Comparison of ENCODE assay signal across 8 cellular contexts in the genomic region with DNA sequence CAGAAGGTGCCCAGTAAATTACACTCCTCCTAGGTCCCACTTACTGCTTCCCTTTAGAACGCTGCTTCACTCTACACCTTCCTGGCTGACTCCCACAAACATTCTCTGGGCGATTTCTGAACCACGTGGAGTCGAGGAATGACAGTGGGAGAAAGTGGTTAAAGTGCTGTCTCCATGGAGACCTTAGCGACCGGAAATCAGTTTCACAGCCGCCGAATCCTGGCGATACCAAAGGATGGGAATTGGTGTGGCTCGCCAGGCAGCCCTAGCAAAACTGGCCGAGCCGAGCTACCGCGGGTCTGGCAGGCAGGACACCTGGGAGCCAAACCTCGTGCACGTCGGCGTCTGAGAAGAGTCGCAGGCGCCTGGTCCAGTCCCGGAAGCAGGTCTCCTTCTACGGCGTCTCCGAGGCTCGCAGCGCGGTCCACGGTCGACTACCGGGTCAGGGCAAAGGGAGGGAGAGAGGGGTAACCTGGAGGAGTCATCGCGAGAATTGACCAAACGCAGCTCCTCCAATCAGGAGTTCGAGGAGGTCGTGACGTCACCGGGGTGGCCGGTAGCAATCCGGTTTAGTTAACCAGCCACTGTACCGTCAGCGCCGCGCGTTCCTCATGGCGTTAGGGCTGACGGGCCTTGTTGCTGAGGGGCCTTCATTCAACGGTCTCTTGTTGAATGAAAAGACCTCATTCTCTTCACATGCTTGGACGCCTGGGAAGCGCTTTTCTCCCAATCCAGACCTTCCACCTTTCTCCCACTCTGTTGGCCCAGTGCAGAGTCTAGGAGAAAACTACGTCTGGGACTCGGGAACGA. TPM values are rescaled to one million over a fixed set of nuclear protein-coding genes. Genes with fewer than 3 reads are reported as not detected.
DNase-seq lines count a peak whose midpoint lies in the region; ATAC-seq and TF ChIP-seq lines count a peak whose summit lies in the region.

THADA (minus strand) TSS at position 436 of the 810 bp plus-strand sequence. CDS start 3,646 bp downstream, outside the sequence.

- H3K4me2 ChIP-seq in DOHH2 (ENCODE audit: low read length) (peak within 1 kb of the TSS; percentile 69), GM23338 (peak within 1 kb of the TSS; percentile 93), fibroblast of lung (ENCODE audit: extremely low read depth, insufficient read depth, low read length) (peak within 1 kb of the TSS; percentile 94)

- H3K27ac ChIP-seq in DOHH2 (ENCODE audit: low read depth, low read length) = peak within 1 kb of the TSS; percentile 46
- peak within 1 kb of the TSS; percentile 97 for H3K27ac ChIP-seq in GM23338 (ENCODE audit: low read depth)
- H3K27ac ChIP-seq in fibroblast of lung (ENCODE audit: insufficient read depth, low read length) = peak within 1 kb of the TSS; percentile 94

- H3K27me3 Mint-ChIP-seq in GM23338 (ENCODE audit: insufficient read depth, low read depth, poor library complexity) = peaks cover 9% of the 10 kb centered on the region
- H3K27me3 Mint-ChIP-seq in activated T-helper 17 cell treated with anti-CD3 and anti-CD28 coated beads, Interleukin-2, amount 50 U/mL, for 72 hours = peaks cover 3% of the 10 kb centered on the region
- H3K27me3 Mint-ChIP-seq in naive thymus-derived CD8-positive, alpha-beta T cell = peaks cover 0 to 6% (median 3%) of the 10 kb centered on the region in 5 donors

- H4K20me1 ChIP-seq in DOHH2 (ENCODE audit: control insufficient read depth, insufficient read depth, low read depth, low read length) (no peaks in the 10 kb centered on the region), GM23338 (replicated peaks; ENCODE audit: insufficient read depth) (no peaks in the 10 kb centered on the region), fibroblast of lung (ENCODE audit: control insufficient read depth, extremely low read depth, insufficient read depth, low read length) (no peaks in the 10 kb centered on the region)

- peaks cover 4% of the 10 kb centered on the region; the same call in 1 of the 2 replicates for H3F3A ChIP-seq in DOHH2 (ENCODE audit: control insufficient read depth, insufficient read depth)
- no peaks in the 10 kb centered on the region for H3F3A ChIP-seq in GM23338 (replicated peaks; ENCODE audit: low read depth)

- H3K36me3 Mint-ChIP-seq in GM23338 (ENCODE audit: low read depth) = peaks cover 3% of the 10 kb centered on the region; the same call in 1 of the 3 replicates
- H3K36me3 Mint-ChIP-seq in activated T-helper 17 cell treated with anti-CD3 and anti-CD28 coated beads, Interleukin-2, amount 50 U/mL, for 72 hours (ENCODE audit: low read depth) = peaks cover 32% of the 10 kb centered on the region
- H3K36me3 Mint-ChIP-seq in naive thymus-derived CD8-positive, alpha-beta T cell = peaks cover 0 to 14% (median 0%) of the 10 kb centered on the region in 3 donors

- H3K4me1 Mint-ChIP-seq in GM23338 = peaks cover 10% of the 10 kb centered on the region; the same call in 2 of the 3 replicates
- H3K4me1 Mint-ChIP-seq in activated T-helper 17 cell treated with anti-CD3 and anti-CD28 coated beads, Interleukin-2, amount 50 U/mL, for 72 hours = peaks cover 21% of the 10 kb centered on the region
- peaks cover 17 to 41% (median 32%) of the 10 kb centered on the region in 4 donors for H3K4me1 Mint-ChIP-seq in naive thymus-derived CD8-positive, alpha-beta T cell

- no peaks in the 10 kb centered on the region for H3K9me2 ChIP-seq in DOHH2 (replicated peaks; ENCODE audit: control insufficient read depth, low read length)
- no peaks in the 10 kb centered on the region for H3K9me2 ChIP-seq in GM23338 (ENCODE audit: insufficient read depth)

- TF ChIP-seq CTCF in DOHH2 (IDR thresholded peaks at IDR 0.05; ENCODE audit: low read depth, low read length, poor library complexity, severe bottlenecking) (no peak), GM23338 (conservative IDR thresholded peaks at IDR 0.05; ENCODE audit: low read depth in 2 of 2) (no peak), fibroblast of lung (conservative IDR thresholded peaks at IDR 0.05 in 1 of 2, IDR thresholded peaks at IDR 0.05 in 1 of 2; ENCODE audit: low read depth in 1 of 2, low read length in 2 of 2) (no peak)

- peaks cover 18% of the 10 kb centered on the region for H3K4me1 ChIP-seq in DOHH2 (ENCODE audit: control insufficient read depth, low read length)
- H3K4me1 ChIP-seq in GM23338 (ENCODE audit: insufficient read depth) = peaks cover 7% of the 10 kb centered on the region
- H3K4me1 ChIP-seq in fibroblast of lung (ENCODE audit: control insufficient read depth, extremely low read depth, insufficient read depth, low read length) = peaks cover 2% of the 10 kb centered on the region

- H2AFZ ChIP-seq in GM23338 = peak within 1 kb of the TSS; percentile 99
- peak within 1 kb of the TSS; percentile 95 for H2AFZ ChIP-seq in fibroblast of lung (ENCODE audit: low read length)

- H3K27ac Mint-ChIP-seq in GM23338 = peak within 1 kb of the TSS; percentile 98
- peak within 1 kb of the TSS; percentile 99 for H3K27ac Mint-ChIP-seq in activated T-helper 17 cell treated with anti-CD3 and anti-CD28 coated beads, Interleukin-2, amount 50 U/mL, for 72 hours
- H3K27ac Mint-ChIP-seq in naive thymus-derived CD8-positive, alpha-beta T cell = peak within 1 kb of the TSS; percentile 96 to 99 (median 98)

- H3K27me3 ChIP-seq in DOHH2 (ENCODE audit: control insufficient read depth, low read length) (no peaks in the 10 kb centered on the region), GM23338 (ENCODE audit: insufficient read depth) (no peaks in the 10 kb centered on the region), fibroblast of lung (ENCODE audit: control insufficient read depth, insufficient read depth, low read length) (no peaks in the 10 kb centered on the region)

- POLR2A ChIA-PET in naive thymus-derived CD8-positive, alpha-beta T cell (lab: Charles Lee) = interaction anchor here (0.7 to 2.3 kb wide), 12 partner anchors 9 to 785 kb away, joined by 3 to 20 read pairs (median 5); partner anchors contain the start of genes CAMKMT, DYNC2LI1, PLEKHH2 and PPM1B

- H3K79me2 ChIP-seq in DOHH2 (ENCODE audit: control insufficient read depth, low read length) (peaks cover 30% of the 10 kb centered on the region), GM23338 (replicated peaks; ENCODE audit: insufficient read depth) (peaks cover 19% of the 10 kb centered on the region), fibroblast of lung (ENCODE audit: control insufficient read depth, insufficient read depth, low read length) (peaks cover 11% of the 10 kb centered on the region)

- peak within 1 kb of the TSS; percentile 98 for H3K4me3 Mint-ChIP-seq in GM23338
- peak within 1 kb of the TSS; percentile 97 for H3K4me3 Mint-ChIP-seq in activated T-helper 17 cell treated with anti-CD3 and anti-CD28 coated beads, Interleukin-2, amount 50 U/mL, for 72 hours
- peak within 1 kb of the TSS; percentile 89 to 97 (median 96) for H3K4me3 Mint-ChIP-seq in naive thymus-derived CD8-positive, alpha-beta T cell

- DNase-seq in GM23338 (ENCODE audit: low spot score) = peak; percentile 100
- DNase-seq in LHCN-M2 (ENCODE audit: low read depth) = peak; percentile 99
- DNase-seq in RPMI8226 = peak; percentile 98
- peak; percentile 99 to 100 for DNase-seq in fibroblast of lung (ENCODE audit: low read depth in 2 of 2)
- peak; percentile 82 to 98 (median 95) for DNase-seq in naive thymus-derived CD8-positive, alpha-beta T cell
- peak; percentile 79 to 94 (median 90) for DNase-seq in stimulated activated naive CD4-positive, alpha-beta T cell (lab: John Stamatoyannopoulos, UW)

- H3K36me3 ChIP-seq in DOHH2 (ENCODE audit: control insufficient read depth, low read length) (peaks cover 27% of the 10 kb centered on the region), GM23338 (ENCODE audit: insufficient read depth) (no peaks in the 10 kb centered on the region), fibroblast of lung (ENCODE audit: control insufficient read depth, insufficient read depth, low read length) (no peaks in the 10 kb centered on the region)

- peak; percentile 98 for ATAC-seq in GM23338
- ATAC-seq in activated T-helper 17 cell treated with anti-CD3 and anti-CD28 coated beads, Interleukin-2, amount 50 U/mL, for 72 hours (replicated peaks) = peak; percentile 98
- ATAC-seq in naive thymus-derived CD8-positive, alpha-beta T cell = peak; percentile 92 to 95

- peak within 1 kb of the TSS; percentile 88 for H3K9ac ChIP-seq in fibroblast of lung (ENCODE audit: insufficient read depth, low read length)

- no peaks in the 10 kb centered on the region for H3K9me3 Mint-ChIP-seq in GM23338
- no peaks in the 10 kb centered on the region for H3K9me3 Mint-ChIP-seq in activated T-helper 17 cell treated with anti-CD3 and anti-CD28 coated beads, Interleukin-2, amount 50 U/mL, for 72 hours
- no peaks in the 10 kb centered on the region for H3K9me3 Mint-ChIP-seq in naive thymus-derived CD8-positive, alpha-beta T cell

- peak within 1 kb of the TSS; percentile 97 for H3K4me3 ChIP-seq in DOHH2 (ENCODE audit: low read length)
- peak within 1 kb of the TSS; percentile 85 for H3K4me3 ChIP-seq in GM23338
- peak within 1 kb of the TSS; percentile 54 to 98 (median 87) for H3K4me3 ChIP-seq in fibroblast of lung (replicated peaks in 1 of 4; ENCODE audit: control extremely low read depth in 1 of 4, insufficient read depth in 1 of 4, low read depth in 3 of 4, low read length in 4 of 4)

- H3K9me3 ChIP-seq in DOHH2 (ENCODE audit: control insufficient read depth, insufficient read depth, low read length) (no peaks in the 10 kb centered on the region), fibroblast of lung (ENCODE audit: control insufficient read depth, insufficient read depth, low read depth, low read length) (no peaks in the 10 kb centered on the region)

TF ChIP-seq in GM23338, 12 proteins besides CTCF, POLR2A, EP300 and RAD21 (continues in another document):
- TF ChIP-seq POLR2AphosphoS5 (IDR thresholded peaks at IDR 0.05; ENCODE audit: low read depth) (peak; percentile 99), CREB1 (CRISPR knock-in tag; IDR thresholded peaks at IDR 0.05; ENCODE audit: low read depth) (peak; percentile 99), STAT1 (IDR thresholded peaks at IDR 0.05; ENCODE audit: unreplicated experiment) (no peak), ZNF331 (CRISPR knock-in tag; IDR thresholded peaks at IDR 0.05; ENCODE audit: low read depth) (peak; percentile 32; the same call in 1 of the 2 replicates)

RNA-seq across cellular contexts. Expression of gene THADA, which starts in this region (rescaled TPM):
- total RNA-seq in GM23338 (2014; rRNA removed; shearing (Covaris generic)) = 26.2 and 30.7 TPM in 2 replicates
- 11.1 and 17.0 TPM in 2 replicates for polyA plus RNA-seq in GM23338 (2016; fragmentation: Nextera tagmentation; extraction: Ambion mirVana)
- total RNA-seq in LHCN-M2 (2014; rRNA removed) = 16.4 and 20.2 TPM in 2 replicates
- polyA plus RNA-seq in LHCN-M2 (2012) = 8.6 TPM
- total RNA-seq in activated T-helper 17 cell treated with anti-CD3 and anti-CD28 coated beads, Interleukin-2, amount 50 U/mL, for 72 hours = 10 to 100 TPM; 36.3 to 36.9 TPM
- 32.4 and 36.2 TPM in 2 replicates for total RNA-seq in fibroblast of lung
- polyA plus RNA-seq in fibroblast of lung = 9.2 and 15.4 TPM in 2 replicates
- 9.8 and 11.7 TPM in 2 replicates for polyA plus RNA-seq in fibroblast of lung (2012)
- 84.3 and 118 TPM in 2 replicates for polyA minus RNA-seq in fibroblast of lung (ENCODE audit: low replicate concordance)
- 10 to 100 TPM; 36.4 to 40.3 TPM for total RNA-seq in naive thymus-derived CD8-positive, alpha-beta T cell
- 10 to 100 TPM in 1 of 3 donors, 1 to 10 TPM in 2; 9.2 to 15.5 (median 9.8) TPM for polyA plus RNA-seq in naive thymus-derived CD8-positive, alpha-beta T cell

Comparison
In these comparisons a context has a peak if more than half of its experiments do, and no peak if none do; other contexts are left out.
1. Peak in every context shown above with its lines: DNase-seq, ATAC-seq, H3K4me3 ChIP-seq and H3K27ac ChIP-seq.
2. H3K27ac ChIP-seq: peak in every context shown above with its lines; median percentile 97 in GM23338; 94 in fibroblast of lung; 46 in DOHH2.